11 cellular contexts compared by ENCODE assay signal in genomic region chr7:155741805-155742204, GRCh38.
DNase-seq lines count a peak whose midpoint lies in the region; ATAC-seq and TF ChIP-seq lines count a peak whose summit lies in the region.
"Had no signal": no experiment of that assay in that cellular context is flagged by ENCODE, and none has a peak within 500 bp of the region (broad histone marks: within the 10 kb centered on the region; RNA-seq: fewer than 3 reads in every experiment).

No MANE protein-coding gene starts in this region.

- H3K27ac Mint-ChIP-seq in activated naive CD8-positive, alpha-beta T cell treated with anti-CD3 and anti-CD28 coated beads for 36 hours, result peak overlapping the region; percentile 64
- H3K27ac Mint-ChIP-seq: immature natural killer cell had no signal

- H3K4me2 ChIP-seq in KMS-11, result peak overlapping the region; percentile 99

- H3K36me3 Mint-ChIP-seq in activated naive CD8-positive, alpha-beta T cell treated with anti-CD3 and anti-CD28 coated beads for 36 hours, result peaks cover 63% of the 10 kb centered on the region

- H3K4me3 Mint-ChIP-seq in activated naive CD8-positive, alpha-beta T cell treated with anti-CD3 and anti-CD28 coated beads for 36 hours, result no peak overlapping the region
- H3K4me3 Mint-ChIP-seq: immature natural killer cell had no signal

- intact Hi-C loops in left ventricle myocardium superior (cut with micrococcal nuclease), result no loop called here

- H4K20me1 ChIP-seq in KMS-11 (ENCODE audit: insufficient read depth), result peaks cover 10% of the 10 kb centered on the region; the same call in 1 of the 2 replicates

- no peak overlapping the region for H2AFZ ChIP-seq in KMS-11 (ENCODE audit: low read depth)

- no peaks in the 10 kb centered on the region for H3K9me3 Mint-ChIP-seq in activated naive CD8-positive, alpha-beta T cell treated with anti-CD3 and anti-CD28 coated beads for 36 hours
- H3K9me3 Mint-ChIP-seq: immature natural killer cell had no signal

- peaks cover 67% of the 10 kb centered on the region for H3K4me1 Mint-ChIP-seq in activated naive CD8-positive, alpha-beta T cell treated with anti-CD3 and anti-CD28 coated beads for 36 hours

- TF ChIP-seq CTCF in right atrium auricular region (IDR thresholded peaks at IDR 0.05) (no peak), KMS-11 (conservative IDR thresholded peaks at IDR 0.05; ENCODE audit: low read depth, low read length) (no peak)

- peaks cover 38% of the 10 kb centered on the region for H3K79me2 ChIP-seq in KMS-11 (ENCODE audit: insufficient read depth, low read depth)

- H3K9ac ChIP-seq in KMS-11, result peak overlapping the region; percentile 58

- no peaks in the 10 kb centered on the region for H3K27me3 ChIP-seq in right atrium auricular region
- no peaks in the 10 kb centered on the region for H3K27me3 ChIP-seq in KMS-11 (ENCODE audit: insufficient read depth, low read depth)
- H3K27me3 ChIP-seq in thymus (ENCODE audit: control insufficient read depth, insufficient read depth), result no peaks in the 10 kb centered on the region

- H3K4me3 ChIP-seq in right atrium auricular region, result no peak overlapping the region
- no peak overlapping the region for H3K4me3 ChIP-seq in KMS-11 (IDR thresholded peaks at IDR 0.05; ENCODE audit: insufficient read depth, low read depth, low read length)
- peak overlapping the region; percentile 40 for H3K4me3 ChIP-seq in thymus (ENCODE audit: low read length)

- H3K4me1 ChIP-seq in right atrium auricular region, result no peaks in the 10 kb centered on the region
- peaks cover 82% of the 10 kb centered on the region for H3K4me1 ChIP-seq in KMS-11 (ENCODE audit: low read depth, poor library complexity, severe bottlenecking)
- H3K4me1 ChIP-seq in thymus (ENCODE audit: control insufficient read depth, insufficient read depth, low read length), result peaks cover 38% of the 10 kb centered on the region

- no peak overlapping the region for H3K27ac ChIP-seq in right atrium auricular region
- H3K27ac ChIP-seq in KMS-11, result peak overlapping the region; percentile 93
- no peak overlapping the region for H3K27ac ChIP-seq in thymus (ENCODE audit: low read depth)

- no peaks in the 10 kb centered on the region for H3K27me3 Mint-ChIP-seq in activated naive CD8-positive, alpha-beta T cell treated with anti-CD3 and anti-CD28 coated beads for 36 hours

- ATAC-seq in left ventricle myocardium superior (peak; percentile 12), HG03159 (IDR thresholded peaks at IDR 0.05; ENCODE audit: unreplicated experiment) (no peak), HG03097 (IDR thresholded peaks at IDR 0.05; ENCODE audit: low FRiP score, unreplicated experiment) (no peak)

- WGBS in thymus, result 96% methylated on average over 16 of the region's 16 CpGs

- DNase-seq in left ventricle myocardium superior (peak; percentile 49), right atrium auricular region (ENCODE audit: low spot score) (no peak)
- peak; percentile 20 for DNase-seq in activated naive CD8-positive, alpha-beta T cell treated with anti-CD3 and anti-CD28 coated beads for 36 hours
- no peak for DNase-seq in stimulated activated CD4-positive, alpha-beta T cell treated with anti-CD3 and anti-CD28 coated beads, Interleukin-4, amount 100 ng/mL, for 1 hour
- DNase-seq: immature natural killer cell, NCI-H1092, OCI-M1 had no signal

- no peaks in the 10 kb centered on the region for H3K9me3 ChIP-seq in right atrium auricular region
- H3K9me3 ChIP-seq in thymus (ENCODE audit: control insufficient read depth), result no peaks in the 10 kb centered on the region

- H3K36me3 ChIP-seq in right atrium auricular region, result peaks cover 72% of the 10 kb centered on the region
- H3K36me3 ChIP-seq in KMS-11 (ENCODE audit: insufficient read depth), result peaks cover 21% of the 10 kb centered on the region
- peaks cover 39% of the 10 kb centered on the region for H3K36me3 ChIP-seq in thymus (ENCODE audit: control insufficient read depth, insufficient read depth)

Comparison
In these comparisons a context has a peak if more than half of its experiments do, and no peak if none do; other contexts are left out.
1. DNase-seq: peak in left ventricle myocardium superior (single experiment) and activated naive CD8-positive, alpha-beta T cell treated with anti-CD3 and anti-CD28 coated beads for 36 hours (single experiment); none in right atrium auricular region (single experiment) and stimulated activated CD4-positive, alpha-beta T cell treated with anti-CD3 and anti-CD28 coated beads, Interleukin-4, amount 100 ng/mL, for 1 hour (single experiment).